23 cellular contexts compared by ENCODE assay signal in genomic region chr10:124953421-124953820, GRCh38.
"Had no signal": no experiment of that assay in that cellular context is flagged by ENCODE, and none has a peak within 500 bp of the region (broad histone marks: within the 10 kb centered on the region; RNA-seq: fewer than 3 reads in every experiment).

No MANE protein-coding gene starts in this region.

- H3K27me3 ChIP-seq: brain microvascular endothelial cell, colonic mucosa, ovary, upper lobe of left lung had no signal

- H3K9me3 Mint-ChIP-seq: activated CD4-positive, alpha-beta memory T cell treated with anti-CD3 and anti-CD28 coated beads, Interleukin-2, amount 10 ng/mL, durations not matched to agents 7 days and 5 days; activated T-helper 2 cell treated with anti-CD3 and anti-CD28 coated beads, Interferon-gamma antibody, Interleukin-2, Interleukin-4, amounts not matched to agents 10 μg/mL and 5 μg/mL and 100 μg/mL, durations not matched to agents 14 hours and 24 hours and 36 hours; central memory CD8-positive, alpha-beta T cell; neural crest cell; stimulated activated effector memory CD8-positive, alpha-beta T cell treated with anti-CD3 and anti-CD28 coated beads, Interleukin-12 subunit alpha, Interleukin-12 subunit beta, amount 100 ng/mL, for 72 hours had no signal

- ATAC-seq: activated CD8-positive, alpha-beta memory T cell treated with anti-CD3 and anti-CD28 coated beads, Interleukin-2, amount 10 ng/mL, durations not matched to agents 7 days and 5 days; sciatic nerve; stimulated activated effector memory CD8-positive, alpha-beta T cell treated with anti-CD3 and anti-CD28 coated beads, Interleukin-12 subunit alpha, Interleukin-12 subunit beta, amount 100 ng/mL, for 72 hours had no signal

- H3K27ac Mint-ChIP-seq: activated CD4-positive, alpha-beta memory T cell treated with anti-CD3 and anti-CD28 coated beads, Interleukin-2, amount 10 ng/mL, durations not matched to agents 7 days and 5 days; activated CD8-positive, alpha-beta memory T cell treated with anti-CD3 and anti-CD28 coated beads, Interleukin-2, amount 10 ng/mL, durations not matched to agents 7 days and 5 days; activated naive CD8-positive, alpha-beta T cell; activated T-helper 2 cell treated with anti-CD3 and anti-CD28 coated beads, Interferon-gamma antibody, Interleukin-2, Interleukin-4, amounts not matched to agents 10 μg/mL and 5 μg/mL and 100 μg/mL, durations not matched to agents 14 hours and 24 hours and 36 hours; stimulated activated effector memory CD8-positive, alpha-beta T cell treated with anti-CD3 and anti-CD28 coated beads, Interleukin-12 subunit alpha, Interleukin-12 subunit beta, amount 100 ng/mL, for 72 hours had no signal

- DNase-seq: activated CD4-positive, alpha-beta memory T cell treated with anti-CD3 and anti-CD28 coated beads, Interleukin-2, amount 10 ng/mL, durations not matched to agents 7 days and 5 days; activated CD4-positive, alpha-beta T cell treated with anti-CD3 and anti-CD28 coated beads for 4 hours; activated CD8-positive, alpha-beta memory T cell treated with anti-CD3 and anti-CD28 coated beads, Interleukin-2, amount 10 ng/mL, durations not matched to agents 7 days and 5 days; activated T-cell treated with anti-CD3 and anti-CD28 coated beads, Interleukin-2, amount 50 U/mL, for 1 hour; amniotic stem cell; brain microvascular endothelial cell; colonic mucosa; erythroblast; hypothalamus; islet precursor cell; mammary epithelial cell; ovary; stimulated activated CD4-positive, alpha-beta T cell treated with anti-CD3 and anti-CD28 coated beads, Interleukin-4, amount 100 ng/mL, for 24 hours; SW 1271; T-helper 2 cell; upper lobe of left lung had no signal

- H3K4me1 ChIP-seq: colonic mucosa had no signal

- H3K9me3 ChIP-seq: colonic mucosa, ovary, thoracic aorta, upper lobe of left lung had no signal

- H3K27me3 Mint-ChIP-seq: activated CD4-positive, alpha-beta memory T cell treated with anti-CD3 and anti-CD28 coated beads, Interleukin-2, amount 10 ng/mL, durations not matched to agents 7 days and 5 days; activated CD8-positive, alpha-beta memory T cell treated with anti-CD3 and anti-CD28 coated beads, Interleukin-2, amount 10 ng/mL, durations not matched to agents 7 days and 5 days; activated naive CD8-positive, alpha-beta T cell; central memory CD8-positive, alpha-beta T cell had no signal

- H3K4me3 Mint-ChIP-seq: activated CD4-positive, alpha-beta memory T cell treated with anti-CD3 and anti-CD28 coated beads, Interleukin-2, amount 10 ng/mL, durations not matched to agents 7 days and 5 days; activated CD8-positive, alpha-beta memory T cell treated with anti-CD3 and anti-CD28 coated beads, Interleukin-2, amount 10 ng/mL, durations not matched to agents 7 days and 5 days; activated naive CD8-positive, alpha-beta T cell; central memory CD8-positive, alpha-beta T cell; neural crest cell; stimulated activated effector memory CD8-positive, alpha-beta T cell treated with anti-CD3 and anti-CD28 coated beads, Interleukin-12 subunit alpha, Interleukin-12 subunit beta, amount 100 ng/mL, for 72 hours had no signal

- H3K4me3 ChIP-seq: colonic mucosa, ovary, thoracic aorta, upper lobe of left lung had no signal

- H3K27ac ChIP-seq: brain microvascular endothelial cell, colonic mucosa, ovary, thoracic aorta, upper lobe of left lung had no signal

- H3K36me3 ChIP-seq: brain microvascular endothelial cell, colonic mucosa, ovary, thoracic aorta had no signal
